Comparison of ENCODE assay signal across 18 cellular contexts in the genomic region with DNA sequence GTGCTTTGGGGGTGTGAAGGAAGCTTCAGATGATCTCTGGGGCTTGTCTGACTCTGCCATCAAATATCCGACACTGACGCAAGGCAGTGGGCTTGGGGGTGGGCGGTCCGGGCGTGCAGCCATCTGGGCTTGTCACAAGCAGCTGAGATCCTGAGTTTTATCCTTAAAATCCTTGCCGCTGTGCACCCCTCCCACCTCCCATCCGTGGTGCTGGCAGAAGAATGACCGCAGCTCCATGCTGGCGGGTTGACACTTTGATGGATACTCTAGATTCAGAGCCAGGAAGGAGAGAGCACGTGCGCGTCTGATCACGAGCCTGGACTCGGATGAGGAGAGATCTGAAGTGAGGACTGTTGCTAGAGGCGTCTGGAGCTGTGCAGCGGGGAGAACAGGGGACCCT. TPM values are rescaled to one million over a fixed set of nuclear protein-coding genes. Genes with fewer than 3 reads are reported as not detected.
A peak's percentile ranks its signal among the peaks of the same experiment; 100 is the strongest.
DNase-seq lines count a peak whose midpoint lies in the region; ATAC-seq, FAIRE-seq and TF ChIP-seq lines count a peak whose summit lies in the region.
"Had no signal": no experiment of that assay in that cellular context is flagged by ENCODE, and none has a peak within 500 bp of the region (broad histone marks: within the 10 kb centered on the region; RNA-seq: fewer than 3 reads in every experiment).

No MANE protein-coding gene starts in this region.

- peak overlapping the region in 1 of 2 experiments; percentile 79; a peak in 2 of 4 replicates for H3K9ac ChIP-seq in K562 (ENCODE audit: insufficient read depth in 1 of 2, low read depth in 2 of 2, low read length in 2 of 2)
- H3K9ac ChIP-seq: SK-N-SH had no signal

- intact Hi-C loops in K562 (cut with micrococcal nuclease), result no loop called here

- peaks cover 27 to 47% of the 10 kb centered on the region in 2 experiments; a peak in 4 of 5 replicates for H3K4me1 ChIP-seq in K562 (replicated peaks in 1 of 2; ENCODE audit: control insufficient read depth in 2 of 2, insufficient read depth in 2 of 2, low read length in 2 of 2)
- peaks cover 0 to 83% (median 36%) of the 10 kb centered on the region in 4 donors for H3K4me1 ChIP-seq in tibial nerve
- H3K4me1 ChIP-seq: foreskin keratinocyte had no signal

- no peaks in the 10 kb centered on the region for H3K9me1 ChIP-seq in K562 (ENCODE audit: control insufficient read depth, insufficient read depth, low read length)

- DNase-seq in NCI-H446 treated with DMSO at 0.1 percent for 48 hours (lab: John Stamatoyannopoulos, UW) (peak; percentile 59), K562 (ENCODE audit: extremely low read depth in 1 of 4, low spot score in 3 of 4) (peak in 1 of 4 experiments; percentile 47), left kidney (ENCODE audit: low read depth, low spot score) (peak; percentile 70), tibial nerve (ENCODE audit: low spot score in 2 of 2) (no peak), glomerular visceral epithelial cell (ENCODE audit: extremely low spot score) (no peak), activated gamma-delta T cell (lab: John Stamatoyannopoulos, UW) (no peak)
- DNase-seq: activated CD8-positive, alpha-beta T cell treated with anti-CD3 and anti-CD28 coated beads for 36 hours; CD8-positive, alpha-beta memory T cell; foreskin keratinocyte; lower lobe of right lung; natural killer cell; NCI-H187 treated with DMSO at 0.1 percent for 48 hours; NCI-H526; PC-9; SK-N-SH had no signal

- no peak overlapping the region for H3K4me2 ChIP-seq in K562 (ENCODE audit: insufficient read depth, low read length)
- H3K4me2 ChIP-seq: PC-9, SK-N-SH had no signal

- H3K4me3 ChIP-seq in K562 (no peak overlapping the region), tibial nerve (no peak overlapping the region)
- H3K4me3 ChIP-seq: lower lobe of right lung, PC-9, suprapubic skin had no signal

- peaks cover 21% of the 10 kb centered on the region; the same call in 2 of the 3 replicates for H3K36me3 ChIP-seq in K562 (ENCODE audit: control insufficient read depth, insufficient read depth, low read length)
- H3K36me3 ChIP-seq in tibial nerve, result no peaks in the 10 kb centered on the region
- H3K36me3 ChIP-seq: lower lobe of right lung, suprapubic skin had no signal

- no TSS peak for BruUV-seq in K562 (replicated peaks; lab: Mats Ljungman, UMichigan)

- CTCF ChIA-PET in K562 (lab: Yijun Ruan, JAX; ENCODE audit: low intra/inter-chr PET ratio), result no interaction called here

- 0 out of 2 replicates have a peak, but pooled peaks cover 5% of the 10 kb centered on the region for H4K20me1 ChIP-seq in K562 (replicated peaks; ENCODE audit: control insufficient read depth, insufficient read depth, low read length)

- 37% methylated on average over 13 of the region's 16 CpGs for WGBS in K562 (ENCODE audit: insufficient coverage, low coverage, missing lambda C conversion rate)
- 46 to 73% methylated on average over 16 of the region's 16 CpGs for WGBS in tibial nerve, 2 donors

- TF ChIP-seq EP300 in K562 (IDR thresholded peaks at IDR 0.05; ENCODE audit: low read length) (no peak), tibial nerve (IDR thresholded peaks at IDR 0.05) (peak in 1 of 2 donors; percentile 46)

- H2AFZ ChIP-seq in K562 (ENCODE audit: low read depth, low read length), result no peak overlapping the region
- H2AFZ ChIP-seq: PC-9 had no signal

- in situ Hi-C loops in K562 (cut with MboI), result no loop called here

- POLR2A ChIA-PET in K562 (lab: Yijun Ruan, JAX), result interaction anchor here (0.9 kb wide), 1 partner anchor 18 kb away, joined by 3 read pairs; no protein-coding TSS in a partner anchor

- TF ChIP-seq CTCF in K562 (IDR thresholded peaks at IDR 0.05 in 2 of 3, conservative IDR thresholded peaks at IDR 0.05 in 1 of 3; ENCODE audit: insufficient read depth in 2 of 3, low read depth in 1 of 3, low read length in 3 of 3) (no peak), tibial nerve (IDR thresholded peaks at IDR 0.05) (no peak)

- H3K27me3 ChIP-seq in K562 (ENCODE audit: control insufficient read depth in 2 of 2, insufficient read depth in 2 of 2, low read length in 2 of 2), result no peaks in the 10 kb centered on the region
- no peaks in the 10 kb centered on the region for H3K27me3 ChIP-seq in tibial nerve
- H3K27me3 ChIP-seq: foreskin keratinocyte, suprapubic skin had no signal

- H3K27ac ChIP-seq in K562 (ENCODE audit: extremely low read depth, low read depth, low read length) (no peak overlapping the region), tibial nerve (peak overlapping the region in 3 of 4 donors; percentile 4 to 95 (median 32))
- H3K27ac ChIP-seq: foreskin keratinocyte, lower lobe of right lung, PC-9, suprapubic skin had no signal

- no peak for TF ChIP-seq RAD21 in K562 (CRISPR knock-in tag; conservative IDR thresholded peaks at IDR 0.05 in 1 of 2, IDR thresholded peaks at IDR 0.05 in 1 of 2)

- TF ChIP-seq POLR2A in K562 (conservative IDR thresholded peaks at IDR 0.05) (no peak), tibial nerve (IDR thresholded peaks at IDR 0.05) (no peak)

- peak; percentile 32 for FAIRE-seq in K562 (lab: Jason Lieb, UNC)
- FAIRE-seq: TTC549 had no signal

- peaks cover 90% of the 10 kb centered on the region for H3K79me2 ChIP-seq in K562 (ENCODE audit: control insufficient read depth, insufficient read depth, low read length)

- no peaks in the 10 kb centered on the region for H3K9me3 ChIP-seq in K562 (replicated peaks; ENCODE audit: control insufficient read depth, insufficient read depth, low read depth, low read length)
- no peaks in the 10 kb centered on the region for H3K9me3 ChIP-seq in tibial nerve
- H3K9me3 ChIP-seq: lower lobe of right lung, SK-N-SH, suprapubic skin had no signal

- no peak for ATAC-seq in K562
- no peak for ATAC-seq in HG03354 (IDR thresholded peaks at IDR 0.05; ENCODE audit: poor library complexity, severe bottlenecking, unreplicated experiment)
- ATAC-seq: activated CD8-positive, alpha-beta T cell treated with anti-CD3 and anti-CD28 coated beads for 36 hours; foreskin keratinocyte; lower lobe of right lung; natural killer cell had no signal

TF ChIP-seq in K562, 482 proteins besides CTCF, POLR2A, EP300 and RAD21 (continues in another document):
- TF ChIP-seq, protein P1, sequence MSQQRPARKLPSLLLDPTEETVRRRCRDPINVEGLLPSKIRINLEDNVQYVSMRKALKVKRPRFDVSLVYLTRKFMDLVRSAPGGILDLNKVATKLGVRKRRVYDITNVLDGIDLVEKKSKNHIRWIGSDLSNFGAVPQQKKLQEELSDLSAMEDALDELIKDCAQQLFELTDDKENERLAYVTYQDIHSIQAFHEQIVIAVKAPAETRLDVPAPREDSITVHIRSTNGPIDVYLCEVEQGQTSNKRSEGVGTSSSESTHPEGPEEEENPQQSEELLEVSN (IDR thresholded peaks at IDR 0.05; ENCODE audit: borderline replicate concordance in 1 of 2, extremely low read depth in 1 of 2, insufficient read depth in 1 of 2, insufficient read length in 1 of 2, low read depth in 1 of 2, low read length in 1 of 2, poor library complexity in 1 of 2, severe bottlenecking in 1 of 2), result peak in 1 of 2 experiments; percentile 9

RNA-seq across cellular contexts. Expression of a gene that starts 3.0 kb away (rescaled TPM):
- 79.0 and 151 TPM in 2 replicates for total RNA-seq in K562 (2011; cell fraction: chromatin; rRNA removed; ENCODE audit: low replicate concordance)
- total RNA-seq in K562 (2011; cell fraction: nucleolus; rRNA removed), result 69.2 and 87.8 TPM in 2 replicates
- total RNA-seq in K562 (2011; cell fraction: nucleoplasm; rRNA removed), result 66.9 and 68.4 TPM in 2 replicates
- total RNA-seq in K562 (2014; rRNA removed) (16.3 and 21.1 TPM in 2 replicates), K562 (2014; rRNA removed; fragmentation: Illumina TruSeq; extraction: Trizol) (9.9 and 11.8 TPM in 2 replicates), K562 (2015; rRNA removed; fragmentation: Illumina TruSeq; extraction: Trizol) (15.0 and 15.6 TPM in 2 replicates), K562 (2021) (17.1 and 18.0 TPM in 2 replicates), tibial nerve (100 to 1,000 TPM; 151 to 308 (median 224) TPM)
- polyA plus RNA-seq in K562 (2011; rRNA removed) (23.1 and 24.3 TPM in 2 replicates), K562 (2014; fragmentation: Illumina TruSeq; extraction: Trizol) (11.9 and 14.4 TPM in 2 replicates), K562 (2014; fragmentation: Nextera tagmentation; extraction: Ambion mirVana) (1 to 10 TPM in 1 of 2 experiments, under 1 TPM in 1; 0.90 to 2.8 TPM), K562 (2014; rRNA removed) (23.1 and 25.5 TPM in 2 replicates)
- polyA plus RNA-seq in K562 (2011; cell fraction: cytosol; rRNA removed), result 27.7 and 35.5 TPM in 2 replicates
- 44.1 and 51.8 TPM in 2 replicates for polyA plus RNA-seq in K562 (2011; cell fraction: nucleus; rRNA removed)
- polyA plus RNA-seq in K562 (2012), result 15.8 and 16.8 TPM in 2 replicates
- polyA minus RNA-seq in K562 (2011; rRNA and poly(A)+ RNA removed), result 9.3 and 9.5 TPM in 2 replicates
- polyA minus RNA-seq in K562 (2011; cell fraction: cytosol; rRNA and poly(A)+ RNA removed), result 17.4 and 20.7 TPM in 2 replicates
- 16.2 and 17.8 TPM in 2 replicates for polyA minus RNA-seq in K562 (2011; cell fraction: nucleus; rRNA and poly(A)+ RNA removed)

RNA-seq across cellular contexts. Expression of a gene that starts 3.3 kb away (rescaled TPM):
- total RNA-seq in K562 (2011; cell fraction: chromatin; rRNA removed; ENCODE audit: low replicate concordance), result 101 and 113 TPM in 2 replicates
- total RNA-seq in K562 (2011; cell fraction: nucleolus; rRNA removed), result 61.2 and 62.1 TPM in 2 replicates
- 38.5 and 51.0 TPM in 2 replicates for total RNA-seq in K562 (2011; cell fraction: nucleoplasm; rRNA removed)
- total RNA-seq in K562 (2014; rRNA removed) (46.1 and 54.1 TPM in 2 replicates), K562 (2014; rRNA removed; fragmentation: Illumina TruSeq; extraction: Trizol) (30.2 TPM in 2 replicates), K562 (2015; rRNA removed; fragmentation: Illumina TruSeq; extraction: Trizol) (25.7 and 30.3 TPM in 2 replicates), K562 (2021) (38.2 and 41.3 TPM in 2 replicates), tibial nerve (10 to 100 TPM in 1 of 4 donors, 1 to 10 TPM in 3; 4.0 to 10.7 (median 6.2) TPM)
- polyA plus RNA-seq in K562 (2011; rRNA removed) (19.0 and 24.3 TPM in 2 replicates), K562 (2014; fragmentation: Illumina TruSeq; extraction: Trizol) (44.5 and 59.3 TPM in 2 replicates), K562 (2014; fragmentation: Nextera tagmentation; extraction: Ambion mirVana) (under 1 TPM; 0.34 to 0.38 TPM), K562 (2014; rRNA removed) (39.9 and 44.1 TPM in 2 replicates)
- 25.1 and 35.1 TPM in 2 replicates for polyA plus RNA-seq in K562 (2011; cell fraction: cytosol; rRNA removed)
- polyA plus RNA-seq in K562 (2011; cell fraction: nucleus; rRNA removed), result 39.2 and 66.6 TPM in 2 replicates
- 27.2 and 37.1 TPM in 2 replicates for polyA plus RNA-seq in K562 (2012)
- 15.4 and 24.3 TPM in 2 replicates for polyA minus RNA-seq in K562 (2011; rRNA and poly(A)+ RNA removed)
- polyA minus RNA-seq in K562 (2011; cell fraction: cytosol; rRNA and poly(A)+ RNA removed), result 17.7 and 17.8 TPM in 2 replicates
- polyA minus RNA-seq in K562 (2011; cell fraction: nucleus; rRNA and poly(A)+ RNA removed), result 19.2 and 19.5 TPM in 2 replicates

Comparison
In these comparisons a context has a peak if more than half of its experiments do, and no peak if none do; other contexts are left out.
1. DNase-seq: peak in NCI-H446 treated with DMSO at 0.1 percent for 48 hours (single experiment) and left kidney (single experiment); none in tibial nerve (0 of 2), glomerular visceral epithelial cell (single experiment) and activated gamma-delta T cell (single experiment).